Comparison of ENCODE assay signal across 22 cellular contexts in genomic region chr14:99043258-99043615, GRCh38.
"Had no signal": no experiment of that assay in that cellular context is flagged by ENCODE, and none has a peak within 500 bp of the region (broad histone marks: within the 10 kb centered on the region; RNA-seq: fewer than 3 reads in every experiment).

No MANE protein-coding gene starts in this region.

- DNase-seq: KBM-7, MG63, NCI-H1092, NCI-H1105 treated with DMSO at 0.1 percent for 48 hours, NCI-H1417 treated with DMSO at 0.1 percent for 48 hours, NCI-H146, NCI-H187, NCI-H2029, NCI-H2081 treated with DMSO at 0.1 percent for 48 hours, NCI-H2171, NCI-H226, NCI-H446, NCI-H510A, NCI-H524 treated with DMSO at 0.1 percent for 48 hours, NCI-H69, NCI-H774, Right ventricle myocardium superior, RPMI8226, SIG-M5 had no signal

- H3K36me3 ChIP-seq: MG63, SJSA1 had no signal

- H3K27me3 ChIP-seq: MG63, SJSA1 had no signal

- H3K9me3 ChIP-seq: MG63, SJSA1 had no signal

- H3K4me3 ChIP-seq: MG63, SJSA1, SK-N-MC had no signal

- FAIRE-seq: RCC 7860 had no signal

- H3K27ac ChIP-seq: SJSA1, SK-N-MC had no signal
